14 cellular contexts compared by ENCODE assay signal in the genomic region with DNA sequence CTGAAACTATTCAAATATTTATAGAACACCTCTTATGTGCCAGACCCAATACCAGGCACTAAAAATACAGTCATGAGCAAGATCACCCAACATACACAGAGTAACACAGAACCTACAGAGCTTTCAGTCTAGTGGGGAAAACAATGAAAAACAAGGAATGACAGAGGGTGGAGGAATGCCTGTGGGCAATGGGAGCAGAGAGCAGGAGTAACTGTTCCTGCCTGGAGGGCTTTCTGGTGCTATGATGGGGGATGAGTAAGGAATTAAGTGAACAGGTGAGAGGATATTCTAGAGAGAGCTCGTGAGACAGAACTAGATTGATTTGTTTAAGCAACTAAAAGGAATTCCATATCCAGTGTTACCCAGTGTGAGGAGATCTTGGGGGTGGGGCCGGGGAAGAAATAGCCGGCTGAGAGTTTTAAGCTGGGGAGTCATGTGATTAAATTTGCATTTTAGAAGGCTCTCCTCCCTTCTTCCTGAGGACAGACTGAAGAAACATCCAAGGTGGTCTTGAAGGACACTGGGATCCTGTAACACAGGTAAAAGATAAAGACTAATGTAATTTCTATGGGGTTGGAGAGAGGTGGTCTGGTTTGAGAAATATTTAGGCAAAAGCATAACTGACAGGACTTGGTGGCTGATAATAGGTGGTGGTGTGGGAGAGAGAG. TPM values are rescaled to one million over a fixed set of nuclear protein-coding genes. Genes with fewer than 3 reads are reported as not detected.
A peak's percentile ranks its signal among the peaks of the same experiment; 100 is the strongest.
DNase-seq lines count a peak whose midpoint lies in the region; ATAC-seq and TF ChIP-seq lines count a peak whose summit lies in the region.
"Had no signal": no experiment of that assay in that cellular context is flagged by ENCODE, and none has a peak within 500 bp of the region (broad histone marks: within the 10 kb centered on the region; RNA-seq: fewer than 3 reads in every experiment).

No MANE protein-coding gene starts in this region.

- H3K9me2 ChIP-seq in MM.1S (replicated peaks; ENCODE audit: insufficient read depth, low read length): no peaks in the 10 kb centered on the region

- no peak for ATAC-seq in activated T-cell treated with anti-CD3 and anti-CD28 coated beads, Interleukin-2, amount 50 U/mL, for 4 hours
- no peak for ATAC-seq in activated naive CD8-positive, alpha-beta T cell treated with anti-CD3 and anti-CD28 coated beads, Interleukin-2, amount 10 ng/mL, durations not matched to agents 7 days and 5 days (ENCODE audit: low read depth)
- ATAC-seq in stimulated activated effector memory CD8-positive, alpha-beta T cell treated with anti-CD3 and anti-CD28 coated beads, Interleukin-12 subunit alpha, Interleukin-12 subunit beta, amount 100 ng/mL, for 72 hours: no peak
- ATAC-seq: gastrocnemius medialis had no signal

- H3K27ac ChIP-seq in MM.1S (ENCODE audit: low read length): peak overlapping the region; percentile 86; the same call in 1 of the 2 replicates
- H3K27ac ChIP-seq: gastrocnemius medialis had no signal

- peak overlapping the region; percentile 94; the same call in 1 of the 2 replicates for H3K4me2 ChIP-seq in MM.1S (ENCODE audit: low read depth, low read length)

- TF ChIP-seq CTCF in MM.1S (IDR thresholded peaks at IDR 0.05; ENCODE audit: low read length): no peak

- peaks cover 32% of the 10 kb centered on the region for H3K79me2 ChIP-seq in MM.1S (ENCODE audit: low read length)

- H3K9me3 Mint-ChIP-seq in activated T-cell treated with anti-CD3 and anti-CD28 coated beads, Interleukin-2, amount 50 U/mL, for 4 hours: peaks cover 23% of the 10 kb centered on the region
- peaks cover 12% of the 10 kb centered on the region for H3K9me3 Mint-ChIP-seq in activated naive CD8-positive, alpha-beta T cell treated with anti-CD3 and anti-CD28 coated beads, Interleukin-2, amount 10 ng/mL, durations not matched to agents 7 days and 5 days
- H3K9me3 Mint-ChIP-seq in stimulated activated effector memory CD8-positive, alpha-beta T cell treated with anti-CD3 and anti-CD28 coated beads, Interleukin-12 subunit alpha, Interleukin-12 subunit beta, amount 100 ng/mL, for 72 hours: no peaks in the 10 kb centered on the region

- H2AFZ ChIP-seq in MM.1S (ENCODE audit: low read length): 0 out of 2 replicates have a peak overlapping the region, but pooled peaks have one; percentile 24

- peaks cover 37% of the 10 kb centered on the region for H3F3A ChIP-seq in MM.1S (ENCODE audit: insufficient read depth, low read length)

- no peaks in the 10 kb centered on the region for H3K9me3 ChIP-seq in MM.1S (replicated peaks; ENCODE audit: insufficient read depth, low read length)
- H3K9me3 ChIP-seq: gastrocnemius medialis had no signal

- POLR2A ChIA-PET in activated naive CD8-positive, alpha-beta T cell treated with anti-CD3 and anti-CD28 coated beads, Interleukin-2, amount 10 ng/mL, durations not matched to agents 7 days and 5 days (lab: Charles Lee): interaction anchor here (1.0 to 5.8 kb wide), 3 partner anchors 18 to 83 kb away, joined by 3 to 90 read pairs (median 3); no protein-coding TSS in a partner anchor

- peak overlapping the region; percentile 31 for H3K4me3 Mint-ChIP-seq in activated T-cell treated with anti-CD3 and anti-CD28 coated beads, Interleukin-2, amount 50 U/mL, for 4 hours
- peak overlapping the region; percentile 3 for H3K4me3 Mint-ChIP-seq in activated naive CD8-positive, alpha-beta T cell treated with anti-CD3 and anti-CD28 coated beads, Interleukin-2, amount 10 ng/mL, durations not matched to agents 7 days and 5 days
- peak overlapping the region; percentile 95 for H3K4me3 Mint-ChIP-seq in stimulated activated effector memory CD8-positive, alpha-beta T cell treated with anti-CD3 and anti-CD28 coated beads, Interleukin-12 subunit alpha, Interleukin-12 subunit beta, amount 100 ng/mL, for 72 hours

- H3K4me1 ChIP-seq in MM.1S (ENCODE audit: low read length): peaks cover 11% of the 10 kb centered on the region
- H3K4me1 ChIP-seq: gastrocnemius medialis had no signal

- no peaks in the 10 kb centered on the region for H3K27me3 Mint-ChIP-seq in activated T-cell treated with anti-CD3 and anti-CD28 coated beads, Interleukin-2, amount 50 U/mL, for 4 hours (ENCODE audit: low read depth)
- H3K27me3 Mint-ChIP-seq in activated naive CD8-positive, alpha-beta T cell treated with anti-CD3 and anti-CD28 coated beads, Interleukin-2, amount 10 ng/mL, durations not matched to agents 7 days and 5 days: no peaks in the 10 kb centered on the region

- no peaks in the 10 kb centered on the region for H3K27me3 ChIP-seq in MM.1S (replicated peaks; ENCODE audit: insufficient read depth, low read length)
- H3K27me3 ChIP-seq: gastrocnemius medialis had no signal

- no peak overlapping the region; the same call in 1 of the 2 replicates for H3K9ac ChIP-seq in MM.1S (ENCODE audit: low read length)

- peaks cover 14% of the 10 kb centered on the region for H3K36me3 Mint-ChIP-seq in activated T-cell treated with anti-CD3 and anti-CD28 coated beads, Interleukin-2, amount 50 U/mL, for 4 hours (ENCODE audit: insufficient read depth)
- H3K36me3 Mint-ChIP-seq in activated naive CD8-positive, alpha-beta T cell treated with anti-CD3 and anti-CD28 coated beads, Interleukin-2, amount 10 ng/mL, durations not matched to agents 7 days and 5 days: peaks cover 33% of the 10 kb centered on the region
- peaks cover 23% of the 10 kb centered on the region for H3K36me3 Mint-ChIP-seq in stimulated activated effector memory CD8-positive, alpha-beta T cell treated with anti-CD3 and anti-CD28 coated beads, Interleukin-12 subunit alpha, Interleukin-12 subunit beta, amount 100 ng/mL, for 72 hours

- H3K36me3 ChIP-seq in MM.1S (replicated peaks; ENCODE audit: insufficient read depth, low read length): no peaks in the 10 kb centered on the region
- H3K36me3 ChIP-seq: gastrocnemius medialis had no signal

- peak overlapping the region; percentile 64 for H3K27ac Mint-ChIP-seq in activated naive CD8-positive, alpha-beta T cell treated with anti-CD3 and anti-CD28 coated beads, Interleukin-2, amount 10 ng/mL, durations not matched to agents 7 days and 5 days
- H3K27ac Mint-ChIP-seq in stimulated activated effector memory CD8-positive, alpha-beta T cell treated with anti-CD3 and anti-CD28 coated beads, Interleukin-12 subunit alpha, Interleukin-12 subunit beta, amount 100 ng/mL, for 72 hours: peak overlapping the region; percentile 98

- H3K4me3 ChIP-seq in MM.1S (ENCODE audit: low read length): peak overlapping the region; percentile 53
- H3K4me3 ChIP-seq: gastrocnemius medialis had no signal

- no peaks in the 10 kb centered on the region for H4K20me1 ChIP-seq in MM.1S (ENCODE audit: insufficient read depth, low read length)

- DNase-seq in activated T-cell treated with anti-CD3 and anti-CD28 coated beads, Interleukin-2, amount 50 U/mL, for 4 hours: no peak
- DNase-seq in activated T-cell treated with anti-CD3 and anti-CD28 coated beads, Interleukin-2, amount 50 U/mL, for 48 hours: no peak
- DNase-seq in MM.1S: no peak
- no peak for DNase-seq in activated naive CD8-positive, alpha-beta T cell treated with anti-CD3 and anti-CD28 coated beads, Interleukin-2, amount 10 ng/mL, durations not matched to agents 7 days and 5 days
- no peak for DNase-seq in stimulated activated effector memory CD8-positive, alpha-beta T cell treated with anti-CD3 and anti-CD28 coated beads, Interleukin-12 subunit alpha, Interleukin-12 subunit beta, amount 100 ng/mL, for 72 hours (ENCODE audit: low spot score in 2 of 2)
- DNase-seq in NCI-H1417 treated with DMSO at 0.1 percent for 48 hours (lab: John Stamatoyannopoulos, UW): no peak
- DNase-seq in AG20443 (ENCODE audit: low spot score): no peak
- no peak for DNase-seq in epidermal melanocyte (ENCODE audit: insufficient read length, low spot score)
- DNase-seq: ACHN; activated CD4-positive, CD25-positive, alpha-beta regulatory T cell treated with anti-CD3 and anti-CD28 coated beads, Interleukin-2, amount 50 U/mL, for 72 hours; activated gamma-delta T cell treated with Interleukin-2 at 50 U/mL for 16 hours; DMS 273 treated with DMSO at 0.1 percent for 48 hours; gastrocnemius medialis; NCI-H2171 treated with DMSO at 0.1 percent for 48 hours had no signal

- H3K4me1 Mint-ChIP-seq in activated T-cell treated with anti-CD3 and anti-CD28 coated beads, Interleukin-2, amount 50 U/mL, for 4 hours (ENCODE audit: low read depth): peaks cover 40% of the 10 kb centered on the region
- peaks cover 27% of the 10 kb centered on the region for H3K4me1 Mint-ChIP-seq in activated naive CD8-positive, alpha-beta T cell treated with anti-CD3 and anti-CD28 coated beads, Interleukin-2, amount 10 ng/mL, durations not matched to agents 7 days and 5 days
- H3K4me1 Mint-ChIP-seq in stimulated activated effector memory CD8-positive, alpha-beta T cell treated with anti-CD3 and anti-CD28 coated beads, Interleukin-12 subunit alpha, Interleukin-12 subunit beta, amount 100 ng/mL, for 72 hours: peaks cover 48% of the 10 kb centered on the region

RNA-seq across cellular contexts. Expression of gene CD53, which starts 2.1 kb away (rescaled TPM):
- 100 to 1,000 TPM; 163 to 217 (median 190) TPM for total RNA-seq in activated T-cell treated with anti-CD3 and anti-CD28 coated beads, Interleukin-2, amount 50 U/mL, for 4 hours
- total RNA-seq in activated naive CD8-positive, alpha-beta T cell treated with anti-CD3 and anti-CD28 coated beads, Interleukin-2, amount 10 ng/mL, durations not matched to agents 7 days and 5 days: 100 to 1,000 TPM; 410 to 415 TPM

Comparison
In these comparisons a context has a peak if more than half of its experiments do, and no peak if none do; other contexts are left out.
1. H3K4me3 Mint-ChIP-seq: peak in every context shown above with its lines; median percentile 95 in stimulated activated effector memory CD8-positive, alpha-beta T cell treated with anti-CD3 and anti-CD28 coated beads, Interleukin-12 subunit alpha, Interleukin-12 subunit beta, amount 100 ng/mL, for 72 hours; 31 in activated T-cell treated with anti-CD3 and anti-CD28 coated beads, Interleukin-2, amount 50 U/mL, for 4 hours; 3 in activated naive CD8-positive, alpha-beta T cell treated with anti-CD3 and anti-CD28 coated beads, Interleukin-2, amount 10 ng/mL, durations not matched to agents 7 days and 5 days.